Comparison of ENCODE assay signal across 8 cellular contexts in the genomic region with DNA sequence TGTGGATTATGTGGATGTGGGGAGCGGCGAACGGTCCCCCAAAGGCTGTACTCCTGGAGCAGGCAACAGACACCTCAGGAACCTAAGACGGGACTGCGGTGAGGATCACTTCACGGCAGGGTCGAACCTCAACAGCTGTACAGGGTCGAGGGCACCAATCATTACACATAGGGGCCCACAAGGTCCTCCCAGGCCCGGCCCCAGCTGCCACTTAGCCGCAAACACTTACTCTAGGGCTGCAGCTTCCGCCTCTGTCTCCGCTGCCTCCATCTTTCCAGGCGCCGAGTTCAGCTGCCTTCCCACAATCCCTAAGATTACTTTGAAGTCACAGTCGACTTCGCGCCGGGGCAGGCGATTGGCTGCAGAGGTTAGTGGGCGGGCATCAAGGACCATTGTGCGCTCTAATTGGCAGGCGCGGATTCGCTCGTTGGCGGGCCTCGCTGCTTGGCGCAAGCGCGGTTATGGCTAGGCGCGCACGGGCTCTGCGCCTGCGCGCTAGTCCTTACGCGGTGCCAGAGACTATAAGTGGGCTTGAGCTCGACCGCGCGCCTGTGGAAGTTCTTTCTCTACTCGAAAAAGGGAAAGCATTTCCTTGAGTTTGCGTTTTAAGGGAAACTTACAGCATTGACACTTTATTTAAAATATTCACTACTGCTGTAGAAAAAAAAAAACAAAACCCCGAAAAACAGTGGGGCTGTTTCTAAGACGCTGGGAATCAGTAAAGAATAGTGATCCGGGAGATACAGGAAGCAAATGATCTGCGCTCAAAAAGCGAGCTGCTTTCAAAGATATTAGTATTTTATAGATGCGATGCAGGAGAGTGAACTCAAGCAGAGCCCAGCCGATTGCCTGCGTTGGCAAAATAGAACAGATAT. TPM values are rescaled to one million over a fixed set of nuclear protein-coding genes. Genes with fewer than 3 reads are reported as not detected.
DNase-seq lines count a peak whose midpoint lies in the region; ATAC-seq and TF ChIP-seq lines count a peak whose summit lies in the region.

ZWINT (minus strand) TSS at position 293 of the 875 bp plus-strand sequence; CDS start at position 270, 23 bp downstream.

- no peaks in the 10 kb centered on the region for H3K27me3 Mint-ChIP-seq in activated naive CD4-positive, alpha-beta T cell treated with anti-CD3 and anti-CD28 coated beads, Interleukin-2, amount 50 U/mL, for 24 hours

- peak; percentile 84 for DNase-seq in GM10266 (ENCODE audit: extremely low spot score)
- peak; percentile 93 for DNase-seq in NCI-H1092 treated with DMSO at 0.1 percent for 48 hours (lab: John Stamatoyannopoulos, UW)
- peak; percentile 97 for DNase-seq in SKM-1 (lab: John Stamatoyannopoulos, UW; ENCODE audit: unreplicated experiment)
- peak; percentile 98 for DNase-seq in glomerular visceral epithelial cell (ENCODE audit: extremely low spot score)
- peak; percentile 78 for DNase-seq in omental fat pad (ENCODE audit: low spot score)
- DNase-seq in thoracic aorta (ENCODE audit: low spot score), result peak; percentile 70

- TF ChIP-seq CTCF in GM10266 (IDR thresholded peaks at IDR 0.05; ENCODE audit: control insufficient read depth, insufficient read depth, low read depth, missing control alignments) (no peak), omental fat pad (IDR thresholded peaks at IDR 0.05) (no peak), thoracic aorta (IDR thresholded peaks at IDR 0.05) (no peak)

- H3K4me3 Mint-ChIP-seq in activated naive CD4-positive, alpha-beta T cell treated with anti-CD3 and anti-CD28 coated beads, Interleukin-2, amount 50 U/mL, for 24 hours, result peak within 1 kb of the TSS; percentile 97

- no peaks in the 10 kb centered on the region for H3K9me3 ChIP-seq in thoracic aorta

- H3K4me1 Mint-ChIP-seq in activated naive CD4-positive, alpha-beta T cell treated with anti-CD3 and anti-CD28 coated beads, Interleukin-2, amount 50 U/mL, for 24 hours, result peaks cover 29% of the 10 kb centered on the region

- peaks cover 4% of the 10 kb centered on the region for H3K36me3 Mint-ChIP-seq in activated naive CD4-positive, alpha-beta T cell treated with anti-CD3 and anti-CD28 coated beads, Interleukin-2, amount 50 U/mL, for 24 hours

- no peaks in the 10 kb centered on the region for H3K36me3 ChIP-seq in thoracic aorta

- H3K4me3 ChIP-seq in thoracic aorta, result peak within 1 kb of the TSS; percentile 76

- H3K9me3 Mint-ChIP-seq in activated naive CD4-positive, alpha-beta T cell treated with anti-CD3 and anti-CD28 coated beads, Interleukin-2, amount 50 U/mL, for 24 hours, result no peaks in the 10 kb centered on the region

- peak within 1 kb of the TSS; percentile 94 for H3K27ac Mint-ChIP-seq in activated naive CD4-positive, alpha-beta T cell treated with anti-CD3 and anti-CD28 coated beads, Interleukin-2, amount 50 U/mL, for 24 hours

- no peak within 1 kb of the TSS for H3K27ac ChIP-seq in thoracic aorta

- H3K27me3 ChIP-seq in thoracic aorta (replicated peaks; ENCODE audit: insufficient read depth), result no peaks in the 10 kb centered on the region

- ATAC-seq in HG02623 (IDR thresholded peaks at IDR 0.05; ENCODE audit: unreplicated experiment) (peak; percentile 98), omental fat pad (ENCODE audit: low FRiP score) (peak; percentile 100), thoracic aorta (ENCODE audit: insufficient number of reproducible peaks, low FRiP score, low read depth) (peak; percentile 83)

- peaks cover 0 to 8% of the 10 kb centered on the region in 2 donors for H3K4me1 ChIP-seq in thoracic aorta (ENCODE audit: control insufficient read depth in 1 of 2, low read depth in 2 of 2)

RNA-seq across cellular contexts. Expression of gene ZWINT, which starts in this region (rescaled TPM):
- total RNA-seq in omental fat pad (1 to 10 TPM; 1.0 to 4.9 (median 3.9) TPM), thoracic aorta (under 1 TPM; 0.41 to 0.78 TPM)

Comparison
In these comparisons a context has a peak if more than half of its experiments do, and no peak if none do; other contexts are left out.
1. Peak in DNase-seq, ATAC-seq and H3K4me3 ChIP-seq in thoracic aorta; RNA of the gene not detected or under 1 TPM.